26 cellular contexts compared by ENCODE assay signal in genomic region chr12:22538336-22538735, GRCh38.
A peak's percentile ranks its signal among the peaks of the same experiment; 100 is the strongest.
DNase-seq lines count a peak whose midpoint lies in the region; ATAC-seq, FAIRE-seq and TF ChIP-seq lines count a peak whose summit lies in the region.
"Had no signal": no experiment of that assay in that cellular context is flagged by ENCODE, and none has a peak within 500 bp of the region (broad histone marks: within the 10 kb centered on the region; RNA-seq: fewer than 3 reads in every experiment).

No MANE protein-coding gene starts in this region.

- peak overlapping the region in 3 of 10 experiments; percentile 21 to 39 (median 28); a peak in 5 of 20 replicates for H3K4me3 ChIP-seq in BLaER1 treated with 17β-estradiol and CSF1 and Interleukin-3, amounts not matched to agents 10 nM and 100 nM
- H3K4me3 ChIP-seq in Loucy (ENCODE audit: low read length, poor library complexity, severe bottlenecking) (peak overlapping the region; percentile 22), fibroblast of mammary gland (ENCODE audit: control insufficient read depth, low read depth, low read length) (no peak overlapping the region), neutrophil (ENCODE audit: low read depth in 1 of 2, low read length in 1 of 2) (peak overlapping the region in 1 of 2 experiments; percentile 34)
- H3K4me3 ChIP-seq: body of pancreas, HAP-1, neural progenitor cell, stomach, tibial artery had no signal

- H3K27me3 ChIP-seq in BLaER1 treated with 17β-estradiol and CSF1 and Interleukin-3, amounts not matched to agents 10 nM and 100 nM: no peaks in the 10 kb centered on the region
- H3K27me3 ChIP-seq in Loucy (ENCODE audit: insufficient read depth, low read length, poor library complexity, severe bottlenecking) (no peaks in the 10 kb centered on the region), neutrophil (no peaks in the 10 kb centered on the region)
- H3K27me3 ChIP-seq: body of pancreas, heart left ventricle, neural progenitor cell, stomach, tibial artery had no signal

- no peaks in the 10 kb centered on the region; the same call in 1 of the 2 replicates for H3F3A ChIP-seq in Loucy (ENCODE audit: low read depth)

- H3K4me1 Mint-ChIP-seq in stimulated activated naive B cell treated with anti-CD40 and anti-IgM and Interleukin-4, amounts not matched to agents 10 μg/mL and 1 μg/mL and 100 μg/mL, for 72 hours: peaks cover 36 to 54% of the 10 kb centered on the region in 2 donors

- peaks cover 9 to 62% (median 35%) of the 10 kb centered on the region in 11 experiments for H3K36me3 ChIP-seq in BLaER1 treated with 17β-estradiol and CSF1 and Interleukin-3, amounts not matched to agents 10 nM and 100 nM
- H3K36me3 ChIP-seq in Loucy (ENCODE audit: insufficient read depth, low read length) (peaks cover 7% of the 10 kb centered on the region; the same call in 1 of the 2 replicates), neutrophil (peaks cover 4% of the 10 kb centered on the region)

- no peak for TF ChIP-seq CTCF in Loucy (conservative IDR thresholded peaks at IDR 0.05; ENCODE audit: low read length)
- no peak for TF ChIP-seq CTCF in fibroblast of mammary gland (conservative IDR thresholded peaks at IDR 0.05; ENCODE audit: control insufficient read depth, insufficient read depth, low read depth, low read length)
- TF ChIP-seq CTCF in neutrophil (IDR thresholded peaks at IDR 0.05): no peak
- no peak for TF ChIP-seq CTCF in D721Med (IDR thresholded peaks at IDR 0.05; ENCODE audit: insufficient read depth, missing control alignments)

- peak overlapping the region; percentile 40 to 91 (median 65); a peak in 19 of 22 replicates for H3K4me2 ChIP-seq in BLaER1 treated with 17β-estradiol and CSF1 and Interleukin-3, amounts not matched to agents 10 nM and 100 nM
- H3K4me2 ChIP-seq in Loucy (ENCODE audit: low read depth, low read length, poor library complexity, severe bottlenecking): peak overlapping the region; percentile 59
- H3K4me2 ChIP-seq: KMS-11, neural progenitor cell had no signal

- peaks cover 63% of the 10 kb centered on the region for H3K79me2 ChIP-seq in Loucy (ENCODE audit: insufficient read depth, low read length)

- peak; percentile 40 for DNase-seq in fibroblast of mammary gland (ENCODE audit: low read depth)
- no peak for DNase-seq in stimulated activated naive B cell treated with anti-CD40 and anti-IgM and Interleukin-4, amounts not matched to agents 10 μg/mL and 1 μg/mL and 100 μg/mL, for 72 hours
- no peak for DNase-seq in RKO (ENCODE audit: low spot score)
- DNase-seq in activated T-cell treated with anti-CD3 and anti-CD28 coated beads, Interleukin-2, amount 50 U/mL, for 1 hour: no peak
- DNase-seq in D721Med (ENCODE audit: insufficient read length, low spot score): no peak
- DNase-seq: activated CD4-positive, CD25-positive, alpha-beta regulatory T cell treated with anti-CD3 and anti-CD28 coated beads, Interleukin-2, amount 50 U/mL, for 72 hours; activated gamma-delta T cell; activated naive CD8-positive, alpha-beta T cell treated with anti-CD3 and anti-CD28 coated beads, Interleukin-2, amount 50 U/mL, for 24 hours; COR-L47; DMS79; heart left ventricle; kidney glomerular epithelial cell; NCI-H1417 treated with DMSO at 0.1 percent for 48 hours; NCI-H2081; NCI-H226; stomach; T-helper 1 cell; tibial artery had no signal

- no peaks in the 10 kb centered on the region for H3K9me2 ChIP-seq in Loucy (replicated peaks; ENCODE audit: low read depth, low read length)

- H3K9ac ChIP-seq in BLaER1 treated with 17β-estradiol and CSF1 and Interleukin-3, amounts not matched to agents 10 nM and 100 nM: peak overlapping the region in 2 of 11 experiments; percentile 61 to 66; a peak in 4 of 22 replicates
- H3K9ac ChIP-seq in Loucy (ENCODE audit: low read depth, low read length, poor library complexity, severe bottlenecking): no peak overlapping the region
- H3K9ac ChIP-seq: KMS-11, neural progenitor cell had no signal

- no peak overlapping the region for H2AFZ ChIP-seq in Loucy (ENCODE audit: low read length)
- H2AFZ ChIP-seq: neural progenitor cell had no signal

- H3K36me3 Mint-ChIP-seq in stimulated activated naive B cell treated with anti-CD40 and anti-IgM and Interleukin-4, amounts not matched to agents 10 μg/mL and 1 μg/mL and 100 μg/mL, for 72 hours: peaks cover 17 to 31% of the 10 kb centered on the region in 2 donors

- FAIRE-seq in D721Med (lab: Jason Lieb, UNC): no peak

- H3K9me3 ChIP-seq in BLaER1 treated with 17β-estradiol and CSF1 and Interleukin-3, amounts not matched to agents 10 nM and 100 nM (replicated peaks in 1 of 11): peaks cover 0 to 30% (median 9%) of the 10 kb centered on the region in 11 experiments; a peak in 14 of 22 replicates
- H3K9me3 ChIP-seq in Loucy (ENCODE audit: insufficient read depth, low read depth, low read length): no peaks in the 10 kb centered on the region
- H3K9me3 ChIP-seq in neutrophil: no peaks in the 10 kb centered on the region
- H3K9me3 ChIP-seq: body of pancreas, HAP-1, heart left ventricle, stomach, tibial artery had no signal

- H4K20me1 ChIP-seq in BLaER1 treated with 17β-estradiol and CSF1 and Interleukin-3, amounts not matched to agents 10 nM and 100 nM: no peaks in the 10 kb centered on the region; a peak in 2 of 22 replicates
- H4K20me1 ChIP-seq in Loucy (ENCODE audit: insufficient read depth, low read length, poor library complexity, severe bottlenecking): peaks cover 40% of the 10 kb centered on the region

- no peak overlapping the region for H3K27ac Mint-ChIP-seq in stimulated activated naive B cell treated with anti-CD40 and anti-IgM and Interleukin-4, amounts not matched to agents 10 μg/mL and 1 μg/mL and 100 μg/mL, for 72 hours
- H3K27ac Mint-ChIP-seq: activated naive CD8-positive, alpha-beta T cell treated with anti-CD3 and anti-CD28 coated beads, Interleukin-2, amount 50 U/mL, for 24 hours; neural progenitor cell; progenitor cell of endocrine pancreas had no signal

- H3K4me1 ChIP-seq in BLaER1 treated with 17β-estradiol and CSF1 and Interleukin-3, amounts not matched to agents 10 nM and 100 nM: peaks cover 43 to 85% (median 57%) of the 10 kb centered on the region in 10 experiments
- H3K4me1 ChIP-seq in Loucy (ENCODE audit: insufficient read depth, low read length, poor library complexity, severe bottlenecking) (peaks cover 59% of the 10 kb centered on the region), neutrophil (ENCODE audit: control insufficient read depth in 1 of 2, insufficient read depth in 1 of 2, low read depth in 1 of 2, low read length in 1 of 2) (peaks cover 51 to 56% of the 10 kb centered on the region in 2 experiments)

- H3K27me3 Mint-ChIP-seq in stimulated activated naive B cell treated with anti-CD40 and anti-IgM and Interleukin-4, amounts not matched to agents 10 μg/mL and 1 μg/mL and 100 μg/mL, for 72 hours: no peaks in the 10 kb centered on the region
- H3K27me3 Mint-ChIP-seq: activated naive CD8-positive, alpha-beta T cell treated with anti-CD3 and anti-CD28 coated beads, Interleukin-2, amount 50 U/mL, for 24 hours; progenitor cell of endocrine pancreas had no signal

- ATAC-seq in stimulated activated naive B cell treated with anti-CD40 and anti-IgM and Interleukin-4, amounts not matched to agents 10 μg/mL and 1 μg/mL and 100 μg/mL, for 72 hours (replicated peaks): no peak
- ATAC-seq: activated naive CD8-positive, alpha-beta T cell treated with anti-CD3 and anti-CD28 coated beads, Interleukin-2, amount 50 U/mL, for 24 hours; body of pancreas had no signal

- peak overlapping the region in 10 of 11 experiments; percentile 41 to 87 (median 72); a peak in 18 of 22 replicates for H3K27ac ChIP-seq in BLaER1 treated with 17β-estradiol and CSF1 and Interleukin-3, amounts not matched to agents 10 nM and 100 nM
- H3K27ac ChIP-seq in neutrophil: peak overlapping the region; percentile 88
- H3K27ac ChIP-seq: KMS-11, neural progenitor cell, tibial artery had no signal

- no peak overlapping the region for H3K4me3 Mint-ChIP-seq in stimulated activated naive B cell treated with anti-CD40 and anti-IgM and Interleukin-4, amounts not matched to agents 10 μg/mL and 1 μg/mL and 100 μg/mL, for 72 hours
- H3K4me3 Mint-ChIP-seq: activated naive CD8-positive, alpha-beta T cell treated with anti-CD3 and anti-CD28 coated beads, Interleukin-2, amount 50 U/mL, for 24 hours; neural progenitor cell had no signal

- peaks cover 4 to 7% of the 10 kb centered on the region in 2 donors for H3K9me3 Mint-ChIP-seq in stimulated activated naive B cell treated with anti-CD40 and anti-IgM and Interleukin-4, amounts not matched to agents 10 μg/mL and 1 μg/mL and 100 μg/mL, for 72 hours
- H3K9me3 Mint-ChIP-seq: activated naive CD8-positive, alpha-beta T cell treated with anti-CD3 and anti-CD28 coated beads, Interleukin-2, amount 50 U/mL, for 24 hours; neural progenitor cell had no signal
